Comparison of ENCODE assay signal across 6 cellular contexts in genomic region chr17:79187186-79187585, GRCh38.
"Had no signal": no experiment of that assay in that cellular context is flagged by ENCODE, and none has a peak within 500 bp of the region (broad histone marks: within the 10 kb centered on the region; RNA-seq: fewer than 3 reads in every experiment).

No MANE protein-coding gene starts in this region.

- H3K4me3 Mint-ChIP-seq: GM23338, HFFc6 had no signal

- H3K9me3 Mint-ChIP-seq: GM23338, HFFc6 had no signal

- H3K36me3 ChIP-seq: HAP-1 had no signal

- H3K4me3 ChIP-seq: GM23338, HAP-1, K562 had no signal

- H3K9me3 ChIP-seq: HAP-1 had no signal

- DNase-seq: HFFc6, IMR-90 had no signal

- H3K27ac Mint-ChIP-seq: GM23338, HFFc6 had no signal

- H3K4me1 ChIP-seq: HAP-1 had no signal

- H2AFZ ChIP-seq: GM23338 had no signal

- FAIRE-seq: HTR-8/SVneo, K562 had no signal
